17 cellular contexts compared by ENCODE assay signal in the genomic region with DNA sequence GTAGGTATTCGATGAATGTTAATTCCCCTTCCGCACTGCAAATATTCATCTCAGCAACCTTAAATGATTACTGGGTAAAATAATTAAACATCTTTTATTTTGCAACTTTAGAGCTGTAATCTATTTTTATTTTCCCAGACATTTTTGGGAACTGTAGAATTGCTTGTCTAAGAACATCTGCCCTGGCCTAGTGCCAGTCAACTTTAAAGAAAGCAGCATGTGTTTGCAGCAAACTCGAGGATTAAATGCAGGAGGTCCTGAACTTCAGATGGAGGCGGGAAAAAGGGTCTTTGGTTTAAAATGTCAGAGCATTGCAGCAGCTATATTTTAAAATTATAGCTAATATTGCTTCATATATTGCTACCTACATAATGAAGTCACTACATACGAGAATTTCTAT.
DNase-seq lines count a peak whose midpoint lies in the region; ATAC-seq, FAIRE-seq and TF ChIP-seq lines count a peak whose summit lies in the region.
"Had no signal": no experiment of that assay in that cellular context is flagged by ENCODE, and none has a peak within 500 bp of the region (broad histone marks: within the 10 kb centered on the region; RNA-seq: fewer than 3 reads in every experiment).

No MANE protein-coding gene starts in this region.

- no peak overlapping the region for H3K18ac ChIP-seq in H1 (ENCODE audit: extremely low read depth, low read length)

- POLR2A ChIA-PET in H1 (lab: Charles Lee; ENCODE audit: partially characterized antibody), result no interaction called here

- H2BK120ac ChIP-seq in H1 (replicated peaks; ENCODE audit: low read depth, low read length), result no peak overlapping the region

- no peaks in the 10 kb centered on the region for H3K36me3 ChIP-seq in SJCRH30
- H3K36me3 ChIP-seq in H1 (ENCODE audit: control insufficient read depth in 2 of 4, insufficient read depth in 4 of 4, low read length in 3 of 4), result peaks cover 0 to 8% (median 1%) of the 10 kb centered on the region in 4 experiments; a peak in 1 of 8 replicates
- H3K36me3 ChIP-seq: HAP-1 had no signal

- no peak for TF ChIP-seq CTCF in H1 (IDR thresholded peaks at IDR 0.05; ENCODE audit: control extremely low read depth in 1 of 3, insufficient read depth in 1 of 3, low read depth in 1 of 3, low read length in 3 of 3)

- H3K4me3 ChIP-seq in SJCRH30 (no peak overlapping the region), H1 (ENCODE audit: extremely low read depth in 1 of 4, insufficient read depth in 2 of 4, low read depth in 3 of 4, low read length in 4 of 4) (no peak overlapping the region)
- H3K4me3 ChIP-seq: A549, BLaER1, GM12878, HAP-1 had no signal

- FAIRE-seq in H1 (lab: Jason Lieb, UNC), result no peak
- FAIRE-seq: A549, GM12878, GM18507, HepG2 had no signal

- TF ChIP-seq RAD21 in H1 (IDR thresholded peaks at IDR 0.05 in 1 of 2, conservative IDR thresholded peaks at IDR 0.05 in 1 of 2; ENCODE audit: low read depth in 2 of 2, low read length in 2 of 2), result no peak

- no peak overlapping the region for H2BK20ac ChIP-seq in H1 (ENCODE audit: low read length)

- no peaks in the 10 kb centered on the region for H3K4me1 ChIP-seq in SJCRH30
- H3K4me1 ChIP-seq in H1 (replicated peaks in 1 of 4; ENCODE audit: control insufficient read depth in 3 of 4, insufficient read depth in 4 of 4, low read length in 3 of 4), result no peaks in the 10 kb centered on the region
- H3K4me1 ChIP-seq: BLaER1, Caco-2, HAP-1 had no signal

- no peak overlapping the region for H2BK5ac ChIP-seq in H1 (ENCODE audit: low read depth, low read length)

- H3K56ac ChIP-seq in H1 (replicated peaks; ENCODE audit: insufficient read length, low read depth, low read length), result no peak overlapping the region

- WGBS in H1 (ENCODE audit: extremely low coverage in 1 of 2, insufficient coverage in 1 of 2, insufficient read length in 1 of 2, insufficient replicate concordance in 2 of 2, low coverage in 1 of 2, low lambda C conversion rate in 2 of 2, missing lambda C conversion rate in 1 of 2), 2 experiments, result 72% methylated on average over 5 of the region's 5 CpGs; no CpG with 5 or more reads in 1 of the 2 experiments

- no peak overlapping the region for H2AK5ac ChIP-seq in H1 (ENCODE audit: low read depth, low read length)

- no peak overlapping the region for H4K91ac ChIP-seq in H1 (replicated peaks; ENCODE audit: insufficient read length, low read length)

- H4K5ac ChIP-seq in H1 (ENCODE audit: insufficient read length, low read depth, low read length), result no peak overlapping the region

- no peaks in the 10 kb centered on the region for H3K23me2 ChIP-seq in H1 (ENCODE audit: low read depth, low read length)

- TF ChIP-seq POLR2A in H1 (IDR thresholded peaks at IDR 0.05; ENCODE audit: control extremely low read depth in 1 of 2, low read depth in 2 of 2, low read length in 2 of 2), result no peak

- H4K20me1 ChIP-seq in H1 (replicated peaks in 1 of 2; ENCODE audit: control insufficient read depth in 1 of 2, insufficient read depth in 2 of 2, low read length in 2 of 2), result peaks cover 0 to 2% of the 10 kb centered on the region in 2 experiments
- H4K20me1 ChIP-seq: BLaER1 had no signal

- no peak overlapping the region for H3K27ac ChIP-seq in SJCRH30
- no peak overlapping the region for H3K27ac ChIP-seq in H1 (ENCODE audit: low read depth, low read length)
- H3K27ac ChIP-seq: A549, BLaER1 had no signal

- CTCF ChIA-PET in H1 (lab: Charles Lee; ENCODE audit: partially characterized antibody), result interaction anchor here (0.9 to 2.0 kb wide), 5 partner anchors 9 to 363 kb away, joined by 3 to 7 read pairs (median 4); no protein-coding TSS in a partner anchor

- H4K8ac ChIP-seq in H1 (ENCODE audit: extremely low read depth, insufficient read depth, low read length), result no peak overlapping the region

- H3K9me3 ChIP-seq in SJCRH30 (replicated peaks) (no peaks in the 10 kb centered on the region), H1 (ENCODE audit: insufficient read depth in 2 of 2, low read depth in 1 of 2, low read length in 1 of 2) (no peaks in the 10 kb centered on the region)
- H3K9me3 ChIP-seq: A549, BLaER1, Caco-2, HAP-1 had no signal

- DNase-seq in SJCRH30 (peak; percentile 17 to 55), H1 (ENCODE audit: low read depth in 1 of 2, low spot score in 2 of 2) (no peak), fibroblast of peridontal ligament (ENCODE audit: extremely low read depth) (peak; percentile 28), smooth muscle cell of the brain vasculature (ENCODE audit: low read depth, low spot score) (peak; percentile 64), NCI-H2081 treated with DMSO at 0.1 percent for 48 hours (lab: John Stamatoyannopoulos, UW) (no peak), hippocampal formation (lab: John Stamatoyannopoulos, UW) (no peak)
- DNase-seq: AML-193; Caco-2; CD8-positive, alpha-beta memory T cell; GOT3 had no signal

- no peak overlapping the region for H3K14ac ChIP-seq in H1 (ENCODE audit: insufficient read length)

- H3K4me2 ChIP-seq in H1 (ENCODE audit: insufficient read depth in 1 of 2, low read depth in 2 of 2, low read length in 2 of 2), result no peak overlapping the region
- H3K4me2 ChIP-seq: A549, BLaER1 had no signal

- H3K27me3 ChIP-seq in SJCRH30 (no peaks in the 10 kb centered on the region), H1 (replicated peaks in 1 of 4; ENCODE audit: control insufficient read depth in 3 of 4, extremely low read depth in 1 of 4, insufficient read depth in 3 of 4, low read length in 3 of 4) (no peaks in the 10 kb centered on the region)
- H3K27me3 ChIP-seq: BLaER1 had no signal

- H3K4ac ChIP-seq in H1 (replicated peaks; ENCODE audit: insufficient read length, low read depth, low read length), result no peak overlapping the region

- no peak for TF ChIP-seq EP300 in H1 (IDR thresholded peaks at IDR 0.05; ENCODE audit: borderline replicate concordance in 1 of 2, low read depth in 2 of 2, low read length in 2 of 2)

- no peak overlapping the region for H3K9ac ChIP-seq in H1 (replicated peaks in 1 of 4; ENCODE audit: extremely low read depth in 1 of 4, low read depth in 3 of 4, low read length in 3 of 4)
- H3K9ac ChIP-seq: BLaER1 had no signal

- no peak overlapping the region for H2BK15ac ChIP-seq in H1 (ENCODE audit: low read length)

- ATAC-seq in GM19324 (IDR thresholded peaks at IDR 0.05; ENCODE audit: low FRiP score, unreplicated experiment), result no peak
- ATAC-seq: A549, GM12878, HepG2 had no signal

- no peak overlapping the region for H2AFZ ChIP-seq in H1 (ENCODE audit: low read length)

- H3K23ac ChIP-seq in H1 (ENCODE audit: insufficient read length), result no peak overlapping the region

- H2BK12ac ChIP-seq in H1 (ENCODE audit: low read depth, low read length), result no peak overlapping the region

- H3K79me1 ChIP-seq in H1 (ENCODE audit: low read depth, low read length), result no peaks in the 10 kb centered on the region

- H3K79me2 ChIP-seq in H1 (ENCODE audit: control insufficient read depth in 1 of 2, insufficient read depth in 2 of 2, low read length in 2 of 2), result no peaks in the 10 kb centered on the region

TF ChIP-seq in H1, 55 proteins besides CTCF, POLR2A, EP300 and RAD21:
- no peak for TF ChIP-seq SP2 (IDR thresholded peaks at IDR 0.05; ENCODE audit: low read length)
- TF ChIP-seq, protein P1, sequence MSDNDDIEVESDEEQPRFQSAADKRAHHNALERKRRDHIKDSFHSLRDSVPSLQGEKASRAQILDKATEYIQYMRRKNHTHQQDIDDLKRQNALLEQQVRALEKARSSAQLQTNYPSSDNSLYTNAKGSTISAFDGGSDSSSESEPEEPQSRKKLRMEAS (IDR thresholded peaks at IDR 0.05), result no peak
- TF ChIP-seq, protein P2, sequence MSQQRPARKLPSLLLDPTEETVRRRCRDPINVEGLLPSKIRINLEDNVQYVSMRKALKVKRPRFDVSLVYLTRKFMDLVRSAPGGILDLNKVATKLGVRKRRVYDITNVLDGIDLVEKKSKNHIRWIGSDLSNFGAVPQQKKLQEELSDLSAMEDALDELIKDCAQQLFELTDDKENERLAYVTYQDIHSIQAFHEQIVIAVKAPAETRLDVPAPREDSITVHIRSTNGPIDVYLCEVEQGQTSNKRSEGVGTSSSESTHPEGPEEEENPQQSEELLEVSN (IDR thresholded peaks at IDR 0.05), result peak; percentile 23; the same call in 1 of the 2 replicates
- no peak for TF ChIP-seq CREB1 (IDR thresholded peaks at IDR 0.05)
- no peak for TF ChIP-seq RBBP5 (IDR thresholded peaks at IDR 0.05; ENCODE audit: borderline replicate concordance, low read depth, low read length)
- TF ChIP-seq KDM1A (IDR thresholded peaks at IDR 0.05; ENCODE audit: borderline replicate concordance, low read length), result no peak
- TF ChIP-seq SIX5 (IDR thresholded peaks at IDR 0.05; ENCODE audit: low read depth, low read length), result no peak
- no peak for TF ChIP-seq RNF2 (IDR thresholded peaks at IDR 0.05; ENCODE audit: borderline replicate concordance, low read depth, low read length, missing control alignments, poor library complexity, severe bottlenecking)
- TF ChIP-seq HDAC2 (IDR thresholded peaks at IDR 0.05; ENCODE audit: borderline replicate concordance in 1 of 2, low read depth in 2 of 2, low read length in 2 of 2), result no peak

Comparison
In these comparisons a context has a peak if more than half of its experiments do, and no peak if none do; other contexts are left out.
1. DNase-seq: peak in SJCRH30 (2 of 2), fibroblast of peridontal ligament (single experiment) and smooth muscle cell of the brain vasculature (single experiment); none in H1 (0 of 2), NCI-H2081 treated with DMSO at 0.1 percent for 48 hours (single experiment) and hippocampal formation (0 of 2).